22 cellular contexts compared by ENCODE assay signal in genomic region chr4:149795256-149795655, GRCh38. TPM values are rescaled to one million over a fixed set of nuclear protein-coding genes. Genes with fewer than 3 reads are reported as not detected.
"Had no signal": no experiment of that assay in that cellular context is flagged by ENCODE, and none has a peak within 500 bp of the region (broad histone marks: within the 10 kb centered on the region; RNA-seq: fewer than 3 reads in every experiment).

No MANE protein-coding gene starts in this region.

- H3K27me3 ChIP-seq: cardiac muscle cell, colonic mucosa, neutrophil, upper lobe of left lung had no signal

- ATAC-seq: activated naive CD4-positive, alpha-beta T cell treated with anti-CD3 and anti-CD28 coated beads, Interleukin-2, amount 50 U/mL, for 72 hours; activated T-cell treated with anti-CD3 and anti-CD28 coated beads, Interleukin-2, amount 50 U/mL, for 4 hours; mucosa of descending colon; naive thymus-derived CD8-positive, alpha-beta T cell; stimulated activated naive CD8-positive, alpha-beta T cell treated with anti-CD3 and anti-CD28 coated beads, Interleukin-15, Interleukin-2, amounts not matched to agents 100 U/mL and 50 U/mL, for 24 hours had no signal

- DNase-seq: activated CD4-positive, alpha-beta memory T cell treated with anti-CD3 and anti-CD28 coated beads, Interleukin-2, amount 10 ng/mL, durations not matched to agents 7 days and 5 days; activated gamma-delta T cell; activated T-cell treated with anti-CD3 and anti-CD28 coated beads, Interleukin-2, amount 50 U/mL, for 4 hours; colonic mucosa; hypothalamus; mammary epithelial cell; naive thymus-derived CD8-positive, alpha-beta T cell; posterior cingulate gyrus; retina; stimulated activated CD4-positive, alpha-beta T cell treated with anti-CD3 and anti-CD28 coated beads, Interleukin-4, amount 100 ng/mL, for 4 hours; stimulated activated CD8-positive, alpha-beta memory T cell treated with anti-CD3 and anti-CD28 coated beads, Interleukin-4, amount 100 ng/mL, for 48 hours; stimulated activated naive CD8-positive, alpha-beta T cell treated with anti-CD3 and anti-CD28 coated beads, Interleukin-15, Interleukin-2, amounts not matched to agents 100 U/mL and 50 U/mL, for 24 hours; upper lobe of left lung had no signal

- H3K9me3 ChIP-seq: colonic mucosa, mucosa of descending colon, neutrophil, upper lobe of left lung had no signal

- H3K4me1 ChIP-seq: colonic mucosa, upper lobe of left lung had no signal

- H3K36me3 ChIP-seq: cardiac muscle cell, colonic mucosa, neutrophil, upper lobe of left lung had no signal

- H3K27ac ChIP-seq: cardiac muscle cell, colonic mucosa, neutrophil, SK-N-MC, upper lobe of left lung, VCaP had no signal

- H3K4me3 ChIP-seq: cardiac muscle cell, colonic mucosa, mucosa of descending colon, SK-N-MC, smooth muscle cell, upper lobe of left lung had no signal

- H3K4me2 ChIP-seq: smooth muscle cell had no signal

RNA-seq across cellular contexts. Expression of gene IQCM, which starts 20.4 kb away (rescaled TPM):
- total RNA-seq: activated CD4-positive, alpha-beta memory T cell treated with anti-CD3 and anti-CD28 coated beads, Interleukin-2, amount 10 ng/mL, durations not matched to agents 7 days and 5 days; activated naive CD4-positive, alpha-beta T cell treated with anti-CD3 and anti-CD28 coated beads, Interleukin-2, amount 50 U/mL, for 72 hours; activated T-cell treated with anti-CD3 and anti-CD28 coated beads, Interleukin-2, amount 50 U/mL, for 4 hours; cardiac muscle cell; esophagus mucosa; mammary epithelial cell; naive thymus-derived CD8-positive, alpha-beta T cell; smooth muscle cell; T-helper 1 cell treated with Interleukin-12 subunit alpha and Interleukin-12 subunit beta and Interleukin-4 antibody, amounts not matched to agents 30 ng/mL and 1 ng/mL, for 36 hours; upper lobe of left lung had no signal
- polyA plus RNA-seq: cardiac muscle cell; mammary epithelial cell; naive thymus-derived CD8-positive, alpha-beta T cell; smooth muscle cell had no signal
